ENCODE assay signal across 30 cellular contexts in the genomic region with DNA sequence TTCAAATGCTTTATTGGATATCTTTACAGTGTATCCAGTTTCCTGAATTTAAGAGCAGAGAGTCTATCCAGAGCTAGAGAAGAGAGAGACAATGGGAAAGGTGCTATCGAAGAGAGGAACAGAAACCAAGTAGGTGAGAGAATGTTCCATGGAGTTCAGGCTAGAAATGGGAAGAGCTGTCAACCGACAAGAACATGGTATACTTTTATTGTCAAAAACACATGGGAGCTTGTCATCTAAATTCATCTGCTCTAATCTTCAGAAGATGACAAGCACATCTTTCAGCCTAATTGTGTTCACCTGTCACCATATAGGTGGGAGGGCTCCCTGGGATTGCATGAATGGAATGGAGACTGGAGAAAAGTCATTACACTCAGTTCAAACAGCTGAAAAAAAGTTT.
"Had no signal": no experiment of that assay in that cellular context is flagged by ENCODE, and none has a peak within 500 bp of the region (broad histone marks: within the 10 kb centered on the region; RNA-seq: fewer than 3 reads in every experiment).

No MANE protein-coding gene starts in this region.

- DNase-seq: activated effector memory CD4-positive, alpha-beta T cell treated with anti-CD3 and anti-CD28 coated beads, Interleukin-2, amount 50 U/mL, for 16 hours; activated effector memory CD4-positive, alpha-beta T cell treated with Interleukin-2 at 50 U/mL for 16 hours; activated gamma-delta T cell; activated gamma-delta T cell treated with Interleukin-2 at 50 U/mL for 16 hours; activated naive CD4-positive, alpha-beta T cell; activated naive CD4-positive, alpha-beta T cell treated with anti-CD3 and anti-CD28 coated beads for 36 hours; activated naive CD4-positive, alpha-beta T cell treated with anti-CD3 and anti-CD28 coated beads, Interleukin-2, amount 10 ng/mL, durations not matched to agents 7 days and 5 days; activated naive CD4-positive, alpha-beta T cell treated with anti-CD3 and anti-CD28 coated beads, Interleukin-2, amount 50 U/mL, for 16 hours; activated naive CD4-positive, alpha-beta T cell treated with Interleukin-2 at 50 U/mL for 16 hours; activated naive CD8-positive, alpha-beta T cell treated with anti-CD3 and anti-CD28 coated beads for 36 hours; activated naive CD8-positive, alpha-beta T cell treated with anti-CD3 and anti-CD28 coated beads, Interleukin-2, amount 10 ng/mL, durations not matched to agents 7 days and 5 days; activated naive CD8-positive, alpha-beta T cell treated with anti-CD3 and anti-CD28 coated beads, Interleukin-2, amount 50 U/mL, for 24 hours; activated T-cell treated with anti-CD3 and anti-CD28 coated beads, Interleukin-2, amount 50 U/mL, for 1 hour; activated T-cell treated with anti-CD3 and anti-CD28 coated beads, Interleukin-2, amount 50 U/mL, for 24 hours; activated T-cell treated with anti-CD3 and anti-CD28 coated beads, Interleukin-2, amount 50 U/mL, for 4 hours; activated T-cell treated with anti-CD3 and anti-CD28 coated beads, Interleukin-2, amount 50 U/mL, for 48 hours; activated T-cell treated with anti-CD3 and anti-CD28 coated beads, Interleukin-2, amount 50 U/mL, for 72 hours; adrenal gland; amniotic stem cell; amygdala; anterior cingulate cortex; aorta; body of pancreas; brain microvascular endothelial cell; caudate nucleus; central memory CD4-positive, alpha-beta T cell; cerebellar nuclear complex had no signal

- H3K27ac ChIP-seq: adrenal gland, ascending aorta, body of pancreas, brain microvascular endothelial cell, breast epithelium, cardiac muscle cell had no signal

- H3K9me3 ChIP-seq: adrenal gland, ascending aorta, body of pancreas, breast epithelium had no signal

- H3K4me3 ChIP-seq: adrenal gland, ascending aorta, body of pancreas, breast epithelium, cardiac muscle cell had no signal

- H3K4me1 ChIP-seq: adrenal gland, ascending aorta, body of pancreas, breast epithelium had no signal

- H3K27me3 ChIP-seq: adrenal gland, ascending aorta, body of pancreas, brain microvascular endothelial cell, breast epithelium, cardiac muscle cell had no signal

- H3K36me3 ChIP-seq: adrenal gland, ascending aorta, brain microvascular endothelial cell, breast epithelium, cardiac muscle cell had no signal
